Comparison of ENCODE assay signal across 13 cellular contexts in genomic region chr13:62687727-62688126, GRCh38.
"Had no signal": no experiment of that assay in that cellular context is flagged by ENCODE, and none has a peak within 500 bp of the region (broad histone marks: within the 10 kb centered on the region; RNA-seq: fewer than 3 reads in every experiment).

No MANE protein-coding gene starts in this region.

- H3K9me3 ChIP-seq: lower lobe of right lung, prostate gland had no signal

- H3K4me3 ChIP-seq: lower lobe of right lung, prostate gland had no signal

- H3K4me1 ChIP-seq: lower lobe of right lung, prostate gland had no signal

- DNase-seq: activated naive CD4-positive, alpha-beta T cell treated with anti-CD3 and anti-CD28 coated beads, Interleukin-2, amount 50 U/mL, for 16 hours; dermis blood vessel endothelial cell; effector memory CD8-positive, alpha-beta T cell; foreskin melanocyte; head of caudate nucleus; left cardiac atrium; lower lobe of right lung; right cardiac atrium; small intestine; stimulated activated naive CD8-positive, alpha-beta T cell treated with anti-CD3 and anti-CD28 coated beads, Interleukin-15, Interleukin-2, amounts not matched to agents 100 U/mL and 50 U/mL, for 24 hours; trophoblast cell had no signal

- H3K36me3 ChIP-seq: lower lobe of right lung, prostate gland had no signal

- H3K27ac ChIP-seq: epithelial cell of prostate, lower lobe of right lung, prostate gland had no signal

- ATAC-seq: effector memory CD8-positive, alpha-beta T cell; left cardiac atrium; lower lobe of right lung; right cardiac atrium; stimulated activated naive CD8-positive, alpha-beta T cell treated with anti-CD3 and anti-CD28 coated beads, Interleukin-15, Interleukin-2, amounts not matched to agents 100 U/mL and 50 U/mL, for 24 hours had no signal
